In the genomic region with DNA sequence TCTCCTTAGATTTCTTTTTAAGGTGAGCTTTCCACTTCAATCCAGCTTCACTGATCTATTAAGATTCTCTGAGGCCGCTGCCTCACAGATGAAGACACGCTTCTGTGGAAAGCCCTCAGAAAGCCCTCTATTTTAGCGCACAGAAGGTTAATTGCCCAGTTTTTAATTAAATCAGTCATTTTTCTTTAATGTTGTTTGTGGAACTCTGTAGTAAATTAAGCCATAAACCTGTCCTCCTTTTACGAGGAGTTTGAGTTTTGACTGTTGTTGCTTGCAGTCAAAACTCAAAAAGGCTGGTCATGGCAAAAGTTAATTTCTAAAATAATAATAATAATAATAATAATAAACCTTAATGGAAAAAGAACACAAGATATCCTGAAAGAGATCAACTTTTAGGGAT, we compare ENCODE assay signal across 26 cellular contexts.
"Had no signal": no experiment of that assay in that cellular context is flagged by ENCODE, and none has a peak within 500 bp of the region (broad histone marks: within the 10 kb centered on the region; RNA-seq: fewer than 3 reads in every experiment).

No MANE protein-coding gene starts in this region.

- H3K9me3 Mint-ChIP-seq: immature natural killer cell; naive thymus-derived CD8-positive, alpha-beta T cell; stimulated activated naive CD8-positive, alpha-beta T cell treated with anti-CD3 and anti-CD28 coated beads, Interleukin-15, amount 100 ng/mL, for 72 hours had no signal

- H3K27ac Mint-ChIP-seq: immature natural killer cell, progenitor cell of endocrine pancreas had no signal

- H2AFZ ChIP-seq: parathyroid adenoma had no signal

- H3K36me3 Mint-ChIP-seq: immature natural killer cell; naive thymus-derived CD8-positive, alpha-beta T cell had no signal

- H3K4me3 Mint-ChIP-seq: immature natural killer cell; naive thymus-derived CD8-positive, alpha-beta T cell; stimulated activated naive CD8-positive, alpha-beta T cell treated with anti-CD3 and anti-CD28 coated beads, Interleukin-15, amount 100 ng/mL, for 72 hours had no signal

- H3K4me1 Mint-ChIP-seq: immature natural killer cell; naive thymus-derived CD8-positive, alpha-beta T cell had no signal

- H3K4me3 ChIP-seq: dorsolateral prefrontal cortex, lower lobe of right lung, smooth muscle cell, suprapubic skin, transverse colon, upper lobe of right lung, vagina had no signal

- H3K79me2 ChIP-seq: parathyroid adenoma had no signal

- H3K36me3 ChIP-seq: lower lobe of right lung, neutrophil, suprapubic skin, transverse colon, upper lobe of right lung, vagina had no signal

- H3K27me3 ChIP-seq: dorsolateral prefrontal cortex, neutrophil, suprapubic skin, transverse colon, upper lobe of right lung, vagina had no signal

- DNase-seq: dorsolateral prefrontal cortex; effector CD4-positive, alpha-beta T cell; foreskin melanocyte; hypothalamus; immature natural killer cell; kidney glomerular epithelial cell; left colon; left ventricle myocardium superior; lower lobe of right lung; naive thymus-derived CD8-positive, alpha-beta T cell; stimulated activated CD4-positive, alpha-beta T cell treated with anti-CD3 and anti-CD28 coated beads, Interleukin-12 subunit alpha, Interleukin-12 subunit beta, amount 100 ng/mL, for 4 hours; stimulated activated CD4-positive, alpha-beta T cell treated with anti-CD3 and anti-CD28 coated beads, Interleukin-1b, Interleukin-23, amount 100 ng/mL, for 48 hours; stimulated activated CD4-positive, alpha-beta T cell treated with anti-CD3 and anti-CD28 coated beads, Interleukin-4, amount 100 ng/mL, for 1 hour; stimulated activated naive CD4-positive, alpha-beta T cell; transverse colon; upper lobe of right lung had no signal

- H3K27ac ChIP-seq: epithelial cell of prostate, lower lobe of right lung, neutrophil, parathyroid adenoma, suprapubic skin, transverse colon, upper lobe of right lung, vagina had no signal

- ATAC-seq: esophagus mucosa; left colon; left ventricle myocardium superior; lower lobe of right lung; naive thymus-derived CD8-positive, alpha-beta T cell; sciatic nerve; stimulated activated naive CD8-positive, alpha-beta T cell treated with anti-CD3 and anti-CD28 coated beads, Interleukin-15, amount 100 ng/mL, for 72 hours; upper lobe of right lung had no signal

- H3K4me1 ChIP-seq: lower lobe of right lung, transverse colon, upper lobe of right lung had no signal

- H3K4me2 ChIP-seq: smooth muscle cell had no signal
